In genomic region chr6:128882560-128882959, GRCh38 we compare ENCODE assay signal across 11 cellular contexts. TPM values are rescaled to one million over a fixed set of nuclear protein-coding genes. Genes with fewer than 3 reads are reported as not detected.
A peak's percentile ranks its signal among the peaks of the same experiment; 100 is the strongest.
DNase-seq lines count a peak whose midpoint lies in the region; ATAC-seq and TF ChIP-seq lines count a peak whose summit lies in the region.
"Had no signal": no experiment of that assay in that cellular context is flagged by ENCODE, and none has a peak within 500 bp of the region (broad histone marks: within the 10 kb centered on the region; RNA-seq: fewer than 3 reads in every experiment).

No MANE protein-coding gene starts in this region.

- H3K4me3 ChIP-seq in endodermal cell (ENCODE audit: low read length) (peak overlapping the region; percentile 87), muscle layer of colon (ENCODE audit: low read depth in 1 of 2, low read length in 2 of 2) (peak overlapping the region; percentile 17 to 58), urinary bladder (ENCODE audit: low read depth, low read length) (peak overlapping the region; percentile 38)

- H3K4me3 Mint-ChIP-seq in activated T-cell treated with anti-CD3 and anti-CD28 coated beads, Interleukin-2, amount 50 U/mL, for 72 hours: peak overlapping the region; percentile 57 to 75
- H3K4me3 Mint-ChIP-seq in endodermal cell: peak overlapping the region; percentile 68

- ATAC-seq in activated T-cell treated with anti-CD3 and anti-CD28 coated beads, Interleukin-2, amount 50 U/mL, for 72 hours (replicated peaks in 1 of 2): no peak

- peaks cover 9% of the 10 kb centered on the region for H3K4me1 Mint-ChIP-seq in activated T-cell treated with anti-CD3 and anti-CD28 coated beads, Interleukin-2, amount 50 U/mL, for 72 hours (ENCODE audit: low read depth)
- H3K4me1 Mint-ChIP-seq in endodermal cell: peaks cover 10% of the 10 kb centered on the region

- H3K27me3 Mint-ChIP-seq in activated T-cell treated with anti-CD3 and anti-CD28 coated beads, Interleukin-2, amount 50 U/mL, for 72 hours (ENCODE audit: low read depth): peaks cover 36% of the 10 kb centered on the region
- H3K27me3 Mint-ChIP-seq in endodermal cell (ENCODE audit: insufficient read depth): no peaks in the 10 kb centered on the region

- DNase-seq in activated T-cell treated with anti-CD3 and anti-CD28 coated beads, Interleukin-2, amount 50 U/mL, for 72 hours: no peak
- DNase-seq in activated T-cell treated with anti-CD3 and anti-CD28 coated beads, Interleukin-2, amount 50 U/mL, for 1 hour: no peak
- peak; percentile 71 for DNase-seq in endodermal cell
- no peak for DNase-seq in mucosa of gallbladder (ENCODE audit: low spot score)
- no peak for DNase-seq in activated effector memory CD4-positive, alpha-beta T cell treated with Interleukin-2 at 50 U/mL for 16 hours
- no peak for DNase-seq in mesenteric fat pad (ENCODE audit: low spot score)
- DNase-seq: NCI-H1436, SHP77 treated with DMSO at 0.1 percent for 48 hours had no signal

- no peaks in the 10 kb centered on the region for H3K9me3 ChIP-seq in endodermal cell (ENCODE audit: control insufficient read depth, low read length)
- H3K9me3 ChIP-seq in muscle layer of colon (ENCODE audit: low read length): no peaks in the 10 kb centered on the region
- H3K9me3 ChIP-seq: BE2C had no signal

- H3K27ac Mint-ChIP-seq in activated T-cell treated with anti-CD3 and anti-CD28 coated beads, Interleukin-2, amount 50 U/mL, for 72 hours: no peak overlapping the region
- peak overlapping the region; percentile 54 for H3K27ac Mint-ChIP-seq in endodermal cell

- WGBS in endodermal cell (ENCODE audit: insufficient coverage in 1 of 2, insufficient read length in 1 of 2), 2 experiments: 51 to 79% methylated on average over 2 of the region's 2 CpGs
- WGBS in urinary bladder: 48% methylated on average over 2 of the region's 2 CpGs

- no peaks in the 10 kb centered on the region for H3K36me3 Mint-ChIP-seq in activated T-cell treated with anti-CD3 and anti-CD28 coated beads, Interleukin-2, amount 50 U/mL, for 72 hours (ENCODE audit: insufficient read depth in 2 of 2)
- H3K36me3 Mint-ChIP-seq in endodermal cell (ENCODE audit: low read depth): no peaks in the 10 kb centered on the region

- H3K27me3 ChIP-seq in endodermal cell (ENCODE audit: control insufficient read depth, insufficient read depth, low read length, poor library complexity, severe bottlenecking) (no peaks in the 10 kb centered on the region), muscle layer of colon (ENCODE audit: control insufficient read depth in 1 of 2, insufficient read depth in 2 of 2, low read length in 2 of 2) (no peaks in the 10 kb centered on the region)

- no peaks in the 10 kb centered on the region for H3K9me3 Mint-ChIP-seq in activated T-cell treated with anti-CD3 and anti-CD28 coated beads, Interleukin-2, amount 50 U/mL, for 72 hours
- no peaks in the 10 kb centered on the region for H3K9me3 Mint-ChIP-seq in endodermal cell

- H3K9ac ChIP-seq in endodermal cell (ENCODE audit: extremely low read depth, low read length, poor library complexity, severe bottlenecking): no peak overlapping the region
- no peak overlapping the region for H3K9ac ChIP-seq in muscle layer of colon (ENCODE audit: low read length)

- H3K27ac ChIP-seq in endodermal cell (ENCODE audit: low read depth, low read length): no peak overlapping the region
- H3K27ac ChIP-seq in muscle layer of colon (ENCODE audit: low read depth, low read length): no peak overlapping the region
- H3K27ac ChIP-seq in urinary bladder (ENCODE audit: low read depth): peak overlapping the region; percentile 58

- no peaks in the 10 kb centered on the region for H3K36me3 ChIP-seq in endodermal cell (ENCODE audit: control insufficient read depth, insufficient read depth, low read length)
- no peaks in the 10 kb centered on the region for H3K36me3 ChIP-seq in muscle layer of colon (ENCODE audit: insufficient read depth, low read length)
- no peaks in the 10 kb centered on the region for H3K36me3 ChIP-seq in urinary bladder (ENCODE audit: insufficient read depth)
- H3K36me3 ChIP-seq: BE2C had no signal

- H3K4me1 ChIP-seq in endodermal cell (ENCODE audit: control insufficient read depth, insufficient read depth, low read length): no peaks in the 10 kb centered on the region
- H3K4me1 ChIP-seq in muscle layer of colon (ENCODE audit: insufficient read depth, low read length): no peaks in the 10 kb centered on the region
- no peaks in the 10 kb centered on the region for H3K4me1 ChIP-seq in urinary bladder (ENCODE audit: insufficient read depth)
- H3K4me1 ChIP-seq: BE2C had no signal

- TF ChIP-seq CTCF in endodermal cell (conservative IDR thresholded peaks at IDR 0.05): no peak

RNA-seq across cellular contexts. Expression of gene LAMA2, which starts 0.4 kb away (rescaled TPM):
- under 1 TPM in 1 of 2 donors, not detected in 1; 0.05 TPM for total RNA-seq in activated T-cell treated with anti-CD3 and anti-CD28 coated beads, Interleukin-2, amount 50 U/mL, for 72 hours
- total RNA-seq in endodermal cell: 1 to 10 TPM; 2.3 to 4.1 TPM
- polyA plus RNA-seq in endodermal cell (2013, experiment 1 of 2): 2.0 TPM
- 2.2 TPM for polyA plus RNA-seq in endodermal cell (2013, experiment 2 of 2)
- 190 TPM for total RNA-seq in urinary bladder
- 54.2 TPM for polyA plus RNA-seq in urinary bladder
- 35.3 TPM for total RNA-seq in mucosa of gallbladder
- 82.9 TPM for total RNA-seq in mesenteric fat pad
